ENCODE assay signal across 16 cellular contexts in the genomic region with DNA sequence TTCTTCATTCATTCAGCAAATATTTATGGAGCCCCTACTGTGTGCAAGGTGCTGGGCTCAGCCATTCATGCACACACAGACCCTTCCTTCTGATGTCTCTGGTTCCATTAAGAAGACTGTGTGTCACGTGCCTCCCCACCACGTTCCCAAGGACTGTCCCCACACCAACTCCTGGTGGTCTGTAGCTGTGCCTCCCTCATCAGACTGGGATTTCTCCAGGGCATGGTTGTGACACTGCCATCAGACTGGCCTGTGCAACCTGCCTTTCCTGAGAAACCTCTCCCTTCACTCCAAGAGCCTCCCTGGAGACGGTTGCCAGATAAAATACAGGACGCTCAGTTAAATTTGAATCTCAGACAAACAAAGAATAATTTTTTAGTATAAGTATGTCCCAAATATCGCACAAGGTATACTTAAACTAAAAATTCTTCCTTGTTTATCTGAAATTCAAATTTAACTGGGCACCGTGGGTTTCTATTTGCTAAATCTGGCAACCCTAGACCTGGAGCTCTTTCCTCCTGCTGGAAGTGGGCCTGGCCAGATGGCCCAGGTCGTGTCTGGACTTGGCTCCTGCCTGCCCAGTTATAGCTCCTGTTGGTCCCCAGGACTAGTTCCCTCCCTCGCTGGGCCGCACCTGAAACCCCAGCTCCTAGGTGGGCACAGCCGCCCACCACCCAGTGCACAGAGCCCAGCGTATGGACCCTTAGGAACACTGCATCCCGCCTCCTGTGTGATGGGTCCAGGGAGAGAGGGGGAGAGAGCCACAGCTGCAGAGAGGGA.
"Had no signal": no experiment of that assay in that cellular context is flagged by ENCODE, and none has a peak within 500 bp of the region (broad histone marks: within the 10 kb centered on the region; RNA-seq: fewer than 3 reads in every experiment).

No MANE protein-coding gene starts in this region.

- H3K27ac Mint-ChIP-seq: activated naive CD8-positive, alpha-beta T cell treated with anti-CD3 and anti-CD28 coated beads, Interleukin-2, amount 10 ng/mL, durations not matched to agents 7 days and 5 days; activated T-helper 1 cell treated with anti-CD3 and anti-CD28 coated beads, Interleukin-12 subunit alpha, Interleukin-12 subunit beta, Interleukin-2, Interleukin-4 antibody, amounts not matched to agents 30 ng/mL and 10 ng/mL and 1 ng/mL, durations not matched to agents 14 hours and 24 hours and 36 hours; naive thymus-derived CD4-positive, alpha-beta T cell; stimulated activated memory B cell treated with anti-CD40 and anti-IgM and Interleukin-4, amounts not matched to agents 10 μg/mL and 1 μg/mL and 100 μg/mL, for 72 hours; T-helper 2 cell treated with Interferon-gamma antibody and Interleukin-4, amounts not matched to agents 5 μg/mL and 100 μg/mL, for 36 hours had no signal

- H3K4me3 ChIP-seq: gastroesophageal sphincter, lung, mucosa of descending colon, thyroid gland, vagina had no signal

- H3K27me3 ChIP-seq: thyroid gland, vagina had no signal

- H3K4me3 Mint-ChIP-seq: activated naive CD8-positive, alpha-beta T cell treated with anti-CD3 and anti-CD28 coated beads, Interleukin-2, amount 10 ng/mL, durations not matched to agents 7 days and 5 days; activated T-helper 1 cell treated with anti-CD3 and anti-CD28 coated beads, Interleukin-12 subunit alpha, Interleukin-12 subunit beta, Interleukin-2, Interleukin-4 antibody, amounts not matched to agents 30 ng/mL and 10 ng/mL and 1 ng/mL, durations not matched to agents 14 hours and 24 hours and 36 hours; naive thymus-derived CD4-positive, alpha-beta T cell; stimulated activated memory B cell treated with anti-CD40 and anti-IgM and Interleukin-4, amounts not matched to agents 10 μg/mL and 1 μg/mL and 100 μg/mL, for 72 hours; T-helper 2 cell treated with Interferon-gamma antibody and Interleukin-4, amounts not matched to agents 5 μg/mL and 100 μg/mL, for 36 hours had no signal

- H3K36me3 Mint-ChIP-seq: activated naive CD8-positive, alpha-beta T cell treated with anti-CD3 and anti-CD28 coated beads, Interleukin-2, amount 10 ng/mL, durations not matched to agents 7 days and 5 days; naive thymus-derived CD4-positive, alpha-beta T cell; stimulated activated memory B cell treated with anti-CD40 and anti-IgM and Interleukin-4, amounts not matched to agents 10 μg/mL and 1 μg/mL and 100 μg/mL, for 72 hours had no signal

- H3K27ac ChIP-seq: gastroesophageal sphincter, vagina had no signal

- ATAC-seq: gastroesophageal sphincter; mucosa of descending colon; naive thymus-derived CD4-positive, alpha-beta T cell; stimulated activated memory B cell treated with anti-CD40 and anti-IgM and Interleukin-4, amounts not matched to agents 10 μg/mL and 1 μg/mL and 100 μg/mL, for 72 hours had no signal

- DNase-seq: activated CD4-positive, CD25-positive, alpha-beta regulatory T cell treated with anti-CD3 and anti-CD28 coated beads, Interleukin-2, amount 50 U/mL, for 72 hours; activated naive CD4-positive, alpha-beta T cell; activated naive CD8-positive, alpha-beta T cell treated with anti-CD3 and anti-CD28 coated beads, Interleukin-2, amount 10 ng/mL, durations not matched to agents 7 days and 5 days; anterior cingulate cortex; islet precursor cell; mucosa of descending colon; naive thymus-derived CD4-positive, alpha-beta T cell; retina; stimulated activated CD4-positive, alpha-beta T cell treated with anti-CD3 and anti-CD28 coated beads, Interleukin-2, amount 100 ng/mL, for 48 hours; thyroid gland had no signal

- H3K9me3 Mint-ChIP-seq: activated naive CD8-positive, alpha-beta T cell treated with anti-CD3 and anti-CD28 coated beads, Interleukin-2, amount 10 ng/mL, durations not matched to agents 7 days and 5 days; activated T-helper 1 cell treated with anti-CD3 and anti-CD28 coated beads, Interleukin-12 subunit alpha, Interleukin-12 subunit beta, Interleukin-2, Interleukin-4 antibody, amounts not matched to agents 30 ng/mL and 10 ng/mL and 1 ng/mL, durations not matched to agents 14 hours and 24 hours and 36 hours; naive thymus-derived CD4-positive, alpha-beta T cell; stimulated activated memory B cell treated with anti-CD40 and anti-IgM and Interleukin-4, amounts not matched to agents 10 μg/mL and 1 μg/mL and 100 μg/mL, for 72 hours; T-helper 2 cell treated with Interferon-gamma antibody and Interleukin-4, amounts not matched to agents 5 μg/mL and 100 μg/mL, for 36 hours had no signal

- H3K4me1 Mint-ChIP-seq: activated naive CD8-positive, alpha-beta T cell treated with anti-CD3 and anti-CD28 coated beads, Interleukin-2, amount 10 ng/mL, durations not matched to agents 7 days and 5 days had no signal

- H3K36me3 ChIP-seq: gastroesophageal sphincter, vagina had no signal

- H3K9me3 ChIP-seq: gastroesophageal sphincter, mucosa of descending colon, thyroid gland, vagina had no signal
